9 cellular contexts compared by ENCODE assay signal in genomic region chr7:74012842-74013249, GRCh38. TPM values are rescaled to one million over a fixed set of nuclear protein-coding genes. Genes with fewer than 3 reads are reported as not detected.
A peak's percentile ranks its signal among the peaks of the same experiment; 100 is the strongest.
DNase-seq lines count a peak whose midpoint lies in the region; ATAC-seq and TF ChIP-seq lines count a peak whose summit lies in the region.
"Had no signal": no experiment of that assay in that cellular context is flagged by ENCODE, and none has a peak within 500 bp of the region (broad histone marks: within the 10 kb centered on the region; RNA-seq: fewer than 3 reads in every experiment).

No MANE protein-coding gene starts in this region.

- H3K4me1 ChIP-seq in HUES64 (ENCODE audit: insufficient read depth, low read length) (no peaks in the 10 kb centered on the region), prostate gland (replicated peaks) (no peaks in the 10 kb centered on the region)

- H3K27ac Mint-ChIP-seq in endothelial cell (ENCODE audit: unreplicated experiment): no peak overlapping the region
- no peak overlapping the region for H3K27ac Mint-ChIP-seq in T-helper 17 cell

- no peaks in the 10 kb centered on the region for H3K9me3 ChIP-seq in HUES64 (ENCODE audit: insufficient read depth, low read depth, low read length)
- no peaks in the 10 kb centered on the region for H3K9me3 ChIP-seq in prostate gland
- no peaks in the 10 kb centered on the region for H3K9me3 ChIP-seq in T-helper 17 cell (ENCODE audit: control insufficient read depth, low read length, poor library complexity, severe bottlenecking)

- no peaks in the 10 kb centered on the region for H3K36me3 ChIP-seq in HUES64 (ENCODE audit: insufficient read depth, low read length)
- no peaks in the 10 kb centered on the region for H3K36me3 ChIP-seq in prostate gland

- H3K36me3 Mint-ChIP-seq in endothelial cell (ENCODE audit: low read depth, unreplicated experiment) (no peaks in the 10 kb centered on the region), T-helper 17 cell (ENCODE audit: low read depth) (no peaks in the 10 kb centered on the region)

- H3K27me3 Mint-ChIP-seq in endothelial cell (ENCODE audit: unreplicated experiment) (peaks cover 8% of the 10 kb centered on the region), T-helper 17 cell (peaks cover 13% of the 10 kb centered on the region)

- H3K27ac ChIP-seq in HUES64 (ENCODE audit: low read depth, low read length) (no peak overlapping the region), prostate gland (no peak overlapping the region)
- H3K27ac ChIP-seq: GM23248 had no signal

- intact Hi-C loops in prostate gland (cut with DNase I): no loop called here

- DNase-seq in iPS-NIHi7 (ENCODE audit: extremely low spot score) (peak; percentile 79), putamen (ENCODE audit: low spot score) (no peak), prostate gland (ENCODE audit: low spot score) (no peak), endothelial cell (ENCODE audit: low spot score) (no peak), T-helper 17 cell (no peak)
- DNase-seq: GM23248 had no signal

- no peaks in the 10 kb centered on the region for H3K9me3 Mint-ChIP-seq in endothelial cell (ENCODE audit: unreplicated experiment)

- H3K4me3 Mint-ChIP-seq in endothelial cell (ENCODE audit: unreplicated experiment): no peak overlapping the region
- H3K4me3 Mint-ChIP-seq in T-helper 17 cell: no peak overlapping the region

- H3K4me1 Mint-ChIP-seq in endothelial cell (ENCODE audit: unreplicated experiment) (no peaks in the 10 kb centered on the region), T-helper 17 cell (peaks cover 2% of the 10 kb centered on the region)

- TF ChIP-seq CTCF in prostate gland (IDR thresholded peaks at IDR 0.05) (no peak), endothelial cell (IDR thresholded peaks at IDR 0.05; ENCODE audit: unreplicated experiment) (no peak)

- H3K9ac ChIP-seq in HUES64 (ENCODE audit: low read depth, low read length): 0 out of 2 replicates have a peak overlapping the region, but pooled peaks have one; percentile 26
- H3K9ac ChIP-seq: GM23248 had no signal

- H3K4me3 ChIP-seq in HUES64 (ENCODE audit: low read length) (no peak overlapping the region), prostate gland (no peak overlapping the region)
- H3K4me3 ChIP-seq: GM23248 had no signal

- no peak for TF ChIP-seq POLR2A in prostate gland (IDR thresholded peaks at IDR 0.05)

- peak; percentile 95 for ATAC-seq in GM18508 (IDR thresholded peaks at IDR 0.05; ENCODE audit: insufficient read depth, unreplicated experiment)
- peak; percentile 96 for ATAC-seq in GM21825 (IDR thresholded peaks at IDR 0.05; ENCODE audit: unreplicated experiment)
- ATAC-seq in T-helper 17 cell: no peak

- H3K27me3 ChIP-seq in HUES64 (ENCODE audit: insufficient read depth, low read length) (no peaks in the 10 kb centered on the region), prostate gland (replicated peaks; ENCODE audit: insufficient read depth) (no peaks in the 10 kb centered on the region)

- WGBS in HUES64: 60% methylated on average over 13 of the region's 13 CpGs
- WGBS in prostate gland: 64% methylated on average over 13 of the region's 13 CpGs

RNA-seq across cellular contexts. Expression of gene ELN, which starts 15.1 kb away (rescaled TPM):
- 1.7 TPM for polyA plus RNA-seq in HUES64 (2013, experiment 1 of 2)
- 2.5 TPM for polyA plus RNA-seq in HUES64 (2013, experiment 2 of 2)
- total RNA-seq in prostate gland: 10 to 100 TPM; 34.7 to 93.4 TPM
- 44.8 TPM for total RNA-seq in endothelial cell (ENCODE audit: unreplicated experiment)
- not detected for total RNA-seq in T-helper 17 cell

Comparison
In these comparisons a context has a peak if more than half of its experiments do, and no peak if none do; other contexts are left out.
1. RNA of gene ELN, which starts 15.1 kb away (total RNA-seq): 34.7 to 93.4 TPM in prostate gland and 44.8 TPM in endothelial cell (single experiment); not detected in T-helper 17 cell; every median in the first group is over 10 times any median in the second.